Comparison of ENCODE assay signal across 26 cellular contexts in the genomic region with DNA sequence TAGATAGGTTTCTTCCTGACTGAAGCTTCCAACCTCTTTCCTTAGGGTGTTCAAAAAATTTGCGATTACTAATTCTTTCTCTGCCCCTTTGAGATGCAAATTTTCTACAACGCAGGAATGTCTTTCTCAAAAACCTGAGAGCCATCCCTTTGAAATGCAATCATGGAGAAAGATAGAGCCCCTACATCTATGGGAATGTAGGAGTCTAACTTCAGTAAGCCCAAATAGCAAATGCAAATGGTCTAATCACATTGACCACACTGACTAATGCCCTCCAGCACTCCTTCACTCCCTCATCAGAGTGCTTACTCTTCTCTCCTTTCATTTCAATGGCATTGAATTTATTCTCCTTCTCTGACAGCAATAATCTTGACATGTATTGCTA.
"Had no signal": no experiment of that assay in that cellular context is flagged by ENCODE, and none has a peak within 500 bp of the region (broad histone marks: within the 10 kb centered on the region; RNA-seq: fewer than 3 reads in every experiment).

No MANE protein-coding gene starts in this region.

- H3K4me3 ChIP-seq: esophagus muscularis mucosa, gastrocnemius medialis, left ventricle myocardium inferior, pancreas, psoas muscle, right atrium auricular region, tibial artery had no signal

- DNase-seq: activated CD4-positive, alpha-beta T cell treated with anti-CD3 and anti-CD28 coated beads for 1 hour; activated CD4-positive, alpha-beta T cell treated with anti-CD3 and anti-CD28 coated beads, Interleukin-2, amount 50 U/mL, for 1 hour; activated CD8-positive, alpha-beta T cell treated with anti-CD3 and anti-CD28 coated beads, Interleukin-2, amount 10 ng/mL, durations not matched to agents 7 days and 5 days; activated gamma-delta T cell treated with Interleukin-2 at 50 U/mL for 16 hours; activated T-cell treated with anti-CD3 and anti-CD28 coated beads, Interleukin-2, amount 50 U/mL, for 1 hour; aorta; central memory CD4-positive, alpha-beta T cell; dermis blood vessel endothelial cell; effector memory CD8-positive, alpha-beta T cell; gastrocnemius medialis; head of caudate nucleus; hypothalamus; left ventricle myocardium inferior; natural killer cell; pancreas; psoas muscle; stimulated activated naive CD8-positive, alpha-beta T cell treated with anti-CD3 and anti-CD28 coated beads, Interleukin-15, amount 100 ng/mL, for 72 hours; T-cell; tibial artery had no signal

- H3K27me3 Mint-ChIP-seq: effector memory CD8-positive, alpha-beta T cell; stimulated activated naive CD8-positive, alpha-beta T cell treated with anti-CD3 and anti-CD28 coated beads, Interleukin-15, amount 100 ng/mL, for 72 hours; T-cell had no signal

- H3K27ac ChIP-seq: esophagus muscularis mucosa, gastrocnemius medialis, left ventricle myocardium inferior, pancreas, psoas muscle, right atrium auricular region, tibial artery, VCaP had no signal

- ATAC-seq: activated CD8-positive, alpha-beta T cell treated with anti-CD3 and anti-CD28 coated beads, Interleukin-2, amount 10 ng/mL, durations not matched to agents 7 days and 5 days; effector memory CD8-positive, alpha-beta T cell; gastrocnemius medialis; natural killer cell; pancreas; psoas muscle; stimulated activated effector memory CD8-positive, alpha-beta T cell treated with anti-CD3 and anti-CD28 coated beads, Interleukin-12 subunit alpha, Interleukin-12 subunit beta, amount 100 ng/mL, for 72 hours; stimulated activated naive CD8-positive, alpha-beta T cell treated with anti-CD3 and anti-CD28 coated beads, Interleukin-15, amount 100 ng/mL, for 72 hours; T-cell had no signal

- H3K9me3 Mint-ChIP-seq: activated naive CD4-positive, alpha-beta T cell treated with anti-CD3 and anti-CD28 coated beads, Interleukin-2, amount 50 U/mL, for 24 hours; mesothelial cell of epicardium; stimulated activated naive CD8-positive, alpha-beta T cell treated with anti-CD3 and anti-CD28 coated beads, Interleukin-15, amount 100 ng/mL, for 72 hours; T-cell; T-helper 2 cell treated with Interferon-gamma antibody and Interleukin-4, amounts not matched to agents 5 μg/mL and 100 μg/mL, for 36 hours had no signal

- H3K27me3 ChIP-seq: esophagus muscularis mucosa, gastrocnemius medialis, pancreas, right atrium auricular region, tibial artery had no signal

- H3K27ac Mint-ChIP-seq: activated CD8-positive, alpha-beta T cell treated with anti-CD3 and anti-CD28 coated beads, Interleukin-2, amount 10 ng/mL, durations not matched to agents 7 days and 5 days; activated naive CD4-positive, alpha-beta T cell treated with anti-CD3 and anti-CD28 coated beads, Interleukin-2, amount 50 U/mL, for 24 hours; effector memory CD8-positive, alpha-beta T cell; mesothelial cell of epicardium; natural killer cell; stimulated activated effector memory CD8-positive, alpha-beta T cell treated with anti-CD3 and anti-CD28 coated beads, Interleukin-12 subunit alpha, Interleukin-12 subunit beta, amount 100 ng/mL, for 72 hours; stimulated activated naive CD8-positive, alpha-beta T cell treated with anti-CD3 and anti-CD28 coated beads, Interleukin-15, amount 100 ng/mL, for 72 hours; T-cell; T-helper 2 cell treated with Interferon-gamma antibody and Interleukin-4, amounts not matched to agents 5 μg/mL and 100 μg/mL, for 36 hours had no signal

- H3K9me3 ChIP-seq: esophagus muscularis mucosa, gastrocnemius medialis, left ventricle myocardium inferior, pancreas, psoas muscle, right atrium auricular region, tibial artery had no signal

- FAIRE-seq: pancreas had no signal

- H3K4me1 Mint-ChIP-seq: activated naive CD4-positive, alpha-beta T cell treated with anti-CD3 and anti-CD28 coated beads, Interleukin-2, amount 50 U/mL, for 24 hours; natural killer cell; stimulated activated effector memory CD8-positive, alpha-beta T cell treated with anti-CD3 and anti-CD28 coated beads, Interleukin-12 subunit alpha, Interleukin-12 subunit beta, amount 100 ng/mL, for 72 hours; stimulated activated naive CD8-positive, alpha-beta T cell treated with anti-CD3 and anti-CD28 coated beads, Interleukin-15, amount 100 ng/mL, for 72 hours; T-cell had no signal

- H3K36me3 Mint-ChIP-seq: activated naive CD4-positive, alpha-beta T cell treated with anti-CD3 and anti-CD28 coated beads, Interleukin-2, amount 50 U/mL, for 24 hours; mesothelial cell of epicardium; natural killer cell; stimulated activated effector memory CD8-positive, alpha-beta T cell treated with anti-CD3 and anti-CD28 coated beads, Interleukin-12 subunit alpha, Interleukin-12 subunit beta, amount 100 ng/mL, for 72 hours; T-cell had no signal

- H3K36me3 ChIP-seq: esophagus muscularis mucosa, gastrocnemius medialis, left ventricle myocardium inferior, pancreas, right atrium auricular region, tibial artery had no signal

- H3K4me1 ChIP-seq: esophagus muscularis mucosa, gastrocnemius medialis, left ventricle myocardium inferior, pancreas, psoas muscle, right atrium auricular region, tibial artery had no signal

- H3K4me3 Mint-ChIP-seq: activated CD8-positive, alpha-beta T cell treated with anti-CD3 and anti-CD28 coated beads, Interleukin-2, amount 10 ng/mL, durations not matched to agents 7 days and 5 days; activated naive CD4-positive, alpha-beta T cell treated with anti-CD3 and anti-CD28 coated beads, Interleukin-2, amount 50 U/mL, for 24 hours; effector memory CD8-positive, alpha-beta T cell; mesothelial cell of epicardium; natural killer cell; stimulated activated effector memory CD8-positive, alpha-beta T cell treated with anti-CD3 and anti-CD28 coated beads, Interleukin-12 subunit alpha, Interleukin-12 subunit beta, amount 100 ng/mL, for 72 hours; stimulated activated naive CD8-positive, alpha-beta T cell treated with anti-CD3 and anti-CD28 coated beads, Interleukin-15, amount 100 ng/mL, for 72 hours; T-cell; T-helper 2 cell treated with Interferon-gamma antibody and Interleukin-4, amounts not matched to agents 5 μg/mL and 100 μg/mL, for 36 hours had no signal
